In genomic region chr11:28223994-28224393, GRCh38 we compare ENCODE assay signal across 15 cellular contexts.
A peak's percentile ranks its signal among the peaks of the same experiment; 100 is the strongest.
DNase-seq lines count a peak whose midpoint lies in the region; ATAC-seq and FAIRE-seq lines count a peak whose summit lies in the region.
"Had no signal": no experiment of that assay in that cellular context is flagged by ENCODE, and none has a peak within 500 bp of the region (broad histone marks: within the 10 kb centered on the region; RNA-seq: fewer than 3 reads in every experiment).

No MANE protein-coding gene starts in this region.

- no peaks in the 10 kb centered on the region for H3K36me3 ChIP-seq in small intestine (ENCODE audit: control insufficient read depth in 2 of 2, insufficient read depth in 2 of 2, low read length in 2 of 2)

- H3K4me3 Mint-ChIP-seq in activated CD4-positive, alpha-beta T cell treated with anti-CD3 and anti-CD28 coated beads, Interleukin-2, amount 10 ng/mL, durations not matched to agents 7 days and 5 days = no peak overlapping the region
- H3K4me3 Mint-ChIP-seq: CD4-positive, CD25-positive, alpha-beta regulatory T cell; GM23338; H9 had no signal

- H3K27me3 ChIP-seq in small intestine (ENCODE audit: control insufficient read depth in 2 of 2, insufficient read depth in 2 of 2, low read length in 2 of 2) = no peaks in the 10 kb centered on the region
- H3K27me3 ChIP-seq: BLaER1 treated with 17β-estradiol and CSF1 and Interleukin-3, amounts not matched to agents 10 nM and 100 nM had no signal

- POLR2A ChIA-PET in activated CD4-positive, alpha-beta T cell treated with anti-CD3 and anti-CD28 coated beads, Interleukin-2, amount 10 ng/mL, durations not matched to agents 7 days and 5 days (lab: Charles Lee) = no interaction called here

- peaks cover 4% of the 10 kb centered on the region for H3K9me3 Mint-ChIP-seq in activated CD4-positive, alpha-beta T cell treated with anti-CD3 and anti-CD28 coated beads, Interleukin-2, amount 10 ng/mL, durations not matched to agents 7 days and 5 days

- CTCF ChIA-PET in activated CD4-positive, alpha-beta T cell treated with anti-CD3 and anti-CD28 coated beads, Interleukin-2, amount 10 ng/mL, durations not matched to agents 7 days and 5 days (lab: Charles Lee) = no interaction called here

- no peaks in the 10 kb centered on the region for H3K27me3 Mint-ChIP-seq in activated CD4-positive, alpha-beta T cell treated with anti-CD3 and anti-CD28 coated beads, Interleukin-2, amount 10 ng/mL, durations not matched to agents 7 days and 5 days

- no peak overlapping the region for H3K4me3 ChIP-seq in small intestine (ENCODE audit: low read depth in 1 of 2, low read length in 2 of 2)
- H3K4me3 ChIP-seq: BLaER1 treated with 17β-estradiol and CSF1 and Interleukin-3, amounts not matched to agents 10 nM and 100 nM; GM23338 had no signal

- H3K27ac Mint-ChIP-seq in activated CD4-positive, alpha-beta T cell treated with anti-CD3 and anti-CD28 coated beads, Interleukin-2, amount 10 ng/mL, durations not matched to agents 7 days and 5 days = no peak overlapping the region
- H3K27ac Mint-ChIP-seq: CD4-positive, CD25-positive, alpha-beta regulatory T cell; GM23338; H9 had no signal

- H3K9me3 ChIP-seq in small intestine (ENCODE audit: control insufficient read depth, low read depth) = no peaks in the 10 kb centered on the region

- no peaks in the 10 kb centered on the region for H3K4me1 ChIP-seq in small intestine (ENCODE audit: control insufficient read depth in 2 of 2, insufficient read depth in 1 of 2, low read depth in 1 of 2, low read length in 1 of 2)
- H3K4me1 ChIP-seq: BLaER1 treated with 17β-estradiol and CSF1 and Interleukin-3, amounts not matched to agents 10 nM and 100 nM had no signal

- WGBS in small intestine, 3 donors = 62 to 83% (median 82%) methylated on average over 2 of the region's 2 CpGs

- DNase-seq in small intestine (no peak), hippocampal formation (lab: John Stamatoyannopoulos, UW) (no peak), DMS114 treated with DMSO at 0.1 percent for 48 hours (lab: John Stamatoyannopoulos, UW; ENCODE audit: unreplicated experiment) (no peak)
- DNase-seq in activated CD4-positive, alpha-beta T cell treated with anti-CD3 and anti-CD28 coated beads, Interleukin-2, amount 10 ng/mL, durations not matched to agents 7 days and 5 days = no peak
- DNase-seq: 8988T; ACHN; CD4-positive, CD25-positive, alpha-beta regulatory T cell; H9; IMR-90; KBM-7 had no signal

- peaks cover 9% of the 10 kb centered on the region for H3K36me3 Mint-ChIP-seq in activated CD4-positive, alpha-beta T cell treated with anti-CD3 and anti-CD28 coated beads, Interleukin-2, amount 10 ng/mL, durations not matched to agents 7 days and 5 days (ENCODE audit: low read depth)

- peaks cover 2% of the 10 kb centered on the region for H3K4me1 Mint-ChIP-seq in activated CD4-positive, alpha-beta T cell treated with anti-CD3 and anti-CD28 coated beads, Interleukin-2, amount 10 ng/mL, durations not matched to agents 7 days and 5 days
- H3K4me1 Mint-ChIP-seq: GM23338, H9 had no signal

- peak; percentile 85 for FAIRE-seq in G401.6 (lab: Jason Lieb, UNC)
- peak; percentile 3 for FAIRE-seq in TTC549 (lab: Jason Lieb, UNC)
- peak; percentile 10 for FAIRE-seq in small intestine (lab: Jason Lieb, UNC)

- peak; percentile 30 for ATAC-seq in HG03378 (IDR thresholded peaks at IDR 0.05; ENCODE audit: unreplicated experiment)
- ATAC-seq: GM23338 had no signal

- H3K27ac ChIP-seq in small intestine (ENCODE audit: low read depth in 1 of 2, low read length in 1 of 2) = no peak overlapping the region
- H3K27ac ChIP-seq: BLaER1 treated with 17β-estradiol and CSF1 and Interleukin-3, amounts not matched to agents 10 nM and 100 nM had no signal
